In the genomic region with DNA sequence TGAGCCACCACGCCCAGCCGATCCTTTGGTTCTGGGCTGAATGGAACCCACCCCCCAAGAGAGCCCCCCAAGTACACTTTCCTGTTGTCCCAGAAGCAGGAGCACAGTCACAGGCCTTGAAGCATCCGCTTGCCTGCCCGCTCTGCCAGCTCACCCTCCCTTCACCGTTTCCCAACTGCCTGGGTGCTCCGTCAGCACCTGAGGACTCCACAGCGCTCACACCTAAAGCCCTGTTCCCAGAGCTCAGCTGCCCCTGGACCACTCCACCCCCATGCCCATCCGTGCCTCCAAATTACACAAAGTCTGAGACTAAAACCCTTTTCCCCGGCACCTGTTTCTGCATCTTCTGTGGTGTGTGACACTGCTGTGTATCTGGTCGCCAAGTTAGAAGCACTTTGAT, we compare ENCODE assay signal across 14 cellular contexts.
"Had no signal": no experiment of that assay in that cellular context is flagged by ENCODE, and none has a peak within 500 bp of the region (broad histone marks: within the 10 kb centered on the region; RNA-seq: fewer than 3 reads in every experiment).

No MANE protein-coding gene starts in this region.

- H3K4me3 Mint-ChIP-seq: activated naive CD8-positive, alpha-beta T cell treated with anti-CD3 and anti-CD28 coated beads, Interleukin-2, amount 10 ng/mL, durations not matched to agents 7 days and 5 days had no signal

- DNase-seq: activated effector memory CD4-positive, alpha-beta T cell treated with Interleukin-2 at 50 U/mL for 16 hours; activated naive CD8-positive, alpha-beta T cell treated with anti-CD3 and anti-CD28 coated beads, Interleukin-2, amount 10 ng/mL, durations not matched to agents 7 days and 5 days; activated T-cell treated with anti-CD3 and anti-CD28 coated beads for 4 hours; anterior cingulate cortex; foreskin melanocyte; kidney; left ventricle myocardium inferior; mesenchymal stem cell; psoas muscle; stimulated activated CD4-positive, alpha-beta T cell treated with anti-CD3 and anti-CD28 coated beads, Interleukin-1b, Interleukin-23, amount 100 ng/mL, for 48 hours; stimulated activated naive CD4-positive, alpha-beta T cell treated with Interleukin-2 at 50 U/mL for 16 hours; T-helper 9 cell; trophoblast cell had no signal

- ATAC-seq: psoas muscle, right lobe of liver had no signal

- H3K4me3 ChIP-seq: left ventricle myocardium inferior, psoas muscle, right lobe of liver had no signal

- H3K9me3 Mint-ChIP-seq: activated naive CD8-positive, alpha-beta T cell treated with anti-CD3 and anti-CD28 coated beads, Interleukin-2, amount 10 ng/mL, durations not matched to agents 7 days and 5 days had no signal

- H3K4me1 ChIP-seq: left ventricle myocardium inferior, psoas muscle, right lobe of liver had no signal

- H3K27ac Mint-ChIP-seq: activated naive CD8-positive, alpha-beta T cell treated with anti-CD3 and anti-CD28 coated beads, Interleukin-2, amount 10 ng/mL, durations not matched to agents 7 days and 5 days had no signal

- H3K9me3 ChIP-seq: left ventricle myocardium inferior, psoas muscle, right lobe of liver had no signal

- H3K27me3 Mint-ChIP-seq: activated naive CD8-positive, alpha-beta T cell treated with anti-CD3 and anti-CD28 coated beads, Interleukin-2, amount 10 ng/mL, durations not matched to agents 7 days and 5 days had no signal
